Comparison of ENCODE assay signal across 8 cellular contexts in the genomic region with DNA sequence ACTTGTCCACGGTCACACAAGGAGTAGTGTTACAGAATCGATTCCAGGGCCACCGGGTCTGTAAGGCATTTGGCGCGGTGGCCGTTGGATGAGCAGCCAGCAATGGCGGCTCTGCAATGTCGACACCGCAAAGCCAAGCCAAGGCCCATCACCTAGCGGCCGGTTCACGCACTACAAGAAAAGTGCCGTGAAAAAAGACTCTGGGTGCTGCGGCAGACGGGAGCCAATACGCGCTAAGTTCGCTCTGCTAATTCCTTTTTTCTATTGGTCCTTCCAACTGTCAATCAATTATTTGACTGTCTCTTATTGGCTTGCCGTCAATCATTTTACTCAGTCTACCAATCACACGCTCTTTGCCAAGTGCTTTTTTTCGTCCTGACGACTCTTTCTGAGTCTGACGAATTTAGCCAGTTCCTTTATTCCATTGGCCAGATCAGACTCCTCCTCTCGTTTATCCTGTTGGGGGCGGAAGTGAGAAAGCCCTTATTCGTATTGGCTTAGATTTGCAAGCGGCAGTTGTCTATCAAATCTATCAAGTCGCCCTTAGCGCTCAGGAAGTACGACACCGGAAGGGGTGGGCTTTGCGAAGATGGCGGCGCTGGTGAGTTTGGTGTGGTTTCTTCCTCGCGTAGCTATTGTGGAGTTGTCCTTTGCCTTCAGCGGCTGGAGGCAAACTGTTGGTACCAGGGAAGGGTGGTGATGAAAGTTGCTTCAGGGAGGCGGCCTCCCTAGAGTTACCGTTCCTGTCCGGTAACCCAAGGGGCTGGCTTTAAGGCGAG. TPM values are rescaled to one million over a fixed set of nuclear protein-coding genes. Genes with fewer than 3 reads are reported as not detected.
A peak's percentile ranks its signal among the peaks of the same experiment; 100 is the strongest.
DNase-seq lines count a peak whose midpoint lies in the region; ATAC-seq and TF ChIP-seq lines count a peak whose summit lies in the region.

A gene with protein sequence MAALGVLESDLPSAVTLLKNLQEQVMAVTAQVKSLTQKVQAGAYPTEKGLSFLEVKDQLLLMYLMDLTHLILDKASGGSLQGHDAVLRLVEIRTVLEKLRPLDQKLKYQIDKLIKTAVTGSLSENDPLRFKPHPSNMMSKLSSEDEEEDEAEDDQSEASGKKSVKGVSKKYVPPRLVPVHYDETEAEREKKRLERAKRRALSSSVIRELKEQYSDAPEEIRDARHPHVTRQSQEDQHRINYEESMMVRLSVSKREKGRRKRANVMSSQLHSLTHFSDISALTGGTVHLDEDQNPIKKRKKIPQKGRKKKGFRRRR (plus strand): TSS at position 577 of the 779 bp plus-strand sequence. CDS start 13 bp downstream, at position 590.

- intact Hi-C loops in CD4-positive, alpha-beta memory T cell (cut with micrococcal nuclease), result loop anchor here (1.0 to 10.0 kb wide), 7 partner anchors 87 to 975 kb away; a partner anchor contains a TSS
- intact Hi-C loops in activated CD4-positive, alpha-beta memory T cell treated with anti-CD3 and anti-CD28 coated beads for 36 hours (cut with micrococcal nuclease), result loop anchor here (1.0 to 10.0 kb wide), 8 partner anchors 82 to 1995 kb away; a partner anchor contains a TSS
- intact Hi-C loops in right lobe of liver (cut with DNase I), result no loop called here

- H3K27me3 ChIP-seq in CD4-positive, alpha-beta memory T cell (ENCODE audit: insufficient read depth, low read length), result no peaks in the 10 kb centered on the region
- no peaks in the 10 kb centered on the region for H3K27me3 ChIP-seq in duodenal mucosa (ENCODE audit: control insufficient read depth in 1 of 2, insufficient read depth in 2 of 2, low read length in 2 of 2)
- no peaks in the 10 kb centered on the region for H3K27me3 ChIP-seq in right lobe of liver

- peak; percentile 97 for ATAC-seq in GM19438 (IDR thresholded peaks at IDR 0.05; ENCODE audit: low read depth, unreplicated experiment)
- ATAC-seq in HG03575 (IDR thresholded peaks at IDR 0.05; ENCODE audit: extremely low read depth, insufficient number of reproducible peaks, low FRiP score, unreplicated experiment), result peak; percentile 89
- ATAC-seq in right lobe of liver, result peak; percentile 95 to 98 (median 96)

- CTCF ChIA-PET in CD4-positive, alpha-beta memory T cell (lab: Charles Lee; ENCODE audit: partially characterized antibody), result interaction anchor here (1.1 to 1.2 kb wide), 3 partner anchors 8 to 148 kb away, joined by 3 to 4 read pairs (median 4); a partner anchor contains a TSS
- CTCF ChIA-PET in activated CD4-positive, alpha-beta memory T cell treated with anti-CD3 and anti-CD28 coated beads for 36 hours (lab: Charles Lee), result interaction anchor here (0.6 to 2.3 kb wide), 4 partner anchors 9 to 148 kb away, joined by 3 to 7 read pairs (median 3); a partner anchor contains a TSS

- peak within 1 kb of the TSS; percentile 89 for H3K27ac ChIP-seq in CD4-positive, alpha-beta memory T cell (ENCODE audit: low read depth, low read length)
- peak within 1 kb of the TSS; percentile 42 for H3K27ac ChIP-seq in duodenal mucosa (ENCODE audit: low read depth, low read length)
- peak within 1 kb of the TSS; percentile 45 to 70 (median 64) for H3K27ac ChIP-seq in right lobe of liver

- peaks cover 17% of the 10 kb centered on the region for H3K4me1 ChIP-seq in CD4-positive, alpha-beta memory T cell (ENCODE audit: insufficient read depth, low read length)
- H3K4me1 ChIP-seq in duodenal mucosa (ENCODE audit: control insufficient read depth in 1 of 2, insufficient read depth in 2 of 2, low read length in 2 of 2) (peaks cover 0 to 9% of the 10 kb centered on the region in 2 donors), right lobe of liver (peaks cover 0 to 7% (median 2%) of the 10 kb centered on the region in 4 donors)

- peak within 1 kb of the TSS; percentile 66 to 88 for H3K9ac ChIP-seq in duodenal mucosa (ENCODE audit: low read depth in 1 of 2, low read length in 2 of 2)

- peak; percentile 73 to 89 (median 76) for TF ChIP-seq CTCF in right lobe of liver (IDR thresholded peaks at IDR 0.05)

- peak within 1 kb of the TSS in 3 of 7 donors; percentile 36 to 78 (median 43) for H3K27ac Mint-ChIP-seq in CD4-positive, alpha-beta memory T cell
- no peak within 1 kb of the TSS for H3K27ac Mint-ChIP-seq in activated CD4-positive, alpha-beta memory T cell treated with anti-CD3 and anti-CD28 coated beads for 36 hours

- POLR2A ChIA-PET in CD4-positive, alpha-beta memory T cell (lab: Charles Lee; ENCODE audit: partially characterized antibody), result interaction anchor here (0.8 to 2.2 kb wide), 4 partner anchors 9 to 149 kb away, joined by 3 to 6 read pairs (median 3); a partner anchor contains a TSS
- POLR2A ChIA-PET in activated CD4-positive, alpha-beta memory T cell treated with anti-CD3 and anti-CD28 coated beads for 36 hours (lab: Charles Lee), result no interaction called here

- peaks cover 11 to 22% of the 10 kb centered on the region in 2 donors for H3K36me3 Mint-ChIP-seq in CD4-positive, alpha-beta memory T cell
- H3K36me3 Mint-ChIP-seq in activated CD4-positive, alpha-beta memory T cell treated with anti-CD3 and anti-CD28 coated beads for 36 hours, result peaks cover 14% of the 10 kb centered on the region

- no peaks in the 10 kb centered on the region for H3K9me3 Mint-ChIP-seq in CD4-positive, alpha-beta memory T cell
- H3K9me3 Mint-ChIP-seq in activated CD4-positive, alpha-beta memory T cell treated with anti-CD3 and anti-CD28 coated beads for 36 hours, result no peaks in the 10 kb centered on the region

- H3K36me3 ChIP-seq in CD4-positive, alpha-beta memory T cell (ENCODE audit: insufficient read depth, low read length), result peaks cover 13% of the 10 kb centered on the region
- H3K36me3 ChIP-seq in duodenal mucosa (ENCODE audit: control insufficient read depth in 1 of 2, insufficient read depth in 2 of 2, low read length in 2 of 2) (peaks cover 0 to 25% of the 10 kb centered on the region in 2 donors), right lobe of liver (peaks cover 0 to 32% (median 9%) of the 10 kb centered on the region in 4 donors)

- H3K4me3 ChIP-seq in CD4-positive, alpha-beta memory T cell (ENCODE audit: low read length in 2 of 2), result peak within 1 kb of the TSS; percentile 75 to 78
- H3K4me3 ChIP-seq in duodenal mucosa (ENCODE audit: low read depth in 1 of 2, low read length in 2 of 2) (peak within 1 kb of the TSS; percentile 81 to 97), right lobe of liver (peak within 1 kb of the TSS; percentile 83 to 92 (median 85))

- WGBS in right lobe of liver (ENCODE audit: insufficient coverage, low coverage, low lambda C conversion rate, missing lambda C conversion rate), result under 1% methylated on average over 22 of the region's 41 CpGs

- H3K4me3 Mint-ChIP-seq in CD4-positive, alpha-beta memory T cell, result peak within 1 kb of the TSS in 1 of 8 donors; percentile 35
- no peak within 1 kb of the TSS for H3K4me3 Mint-ChIP-seq in activated CD4-positive, alpha-beta memory T cell treated with anti-CD3 and anti-CD28 coated beads for 36 hours

- peak; percentile 93 to 99 (median 97) for DNase-seq in CD4-positive, alpha-beta memory T cell
- peak; percentile 98 for DNase-seq in NCI-H82 (lab: John Stamatoyannopoulos, UW)
- peak; percentile 95 for DNase-seq in activated CD4-positive, alpha-beta memory T cell treated with anti-CD3 and anti-CD28 coated beads for 36 hours
- peak; percentile 87 to 94 (median 93) for DNase-seq in right lobe of liver
- peak; percentile 83 to 92 for DNase-seq in stimulated activated CD4-positive, alpha-beta T cell treated with anti-CD3 and anti-CD28 coated beads, Interleukin-4, amount 100 ng/mL, for 4 hours

- H3K9me3 ChIP-seq in CD4-positive, alpha-beta memory T cell (ENCODE audit: control insufficient read depth in 1 of 2, low read length in 2 of 2), result no peaks in the 10 kb centered on the region
- no peaks in the 10 kb centered on the region for H3K9me3 ChIP-seq in duodenal mucosa (ENCODE audit: control insufficient read depth in 1 of 2, low read length in 2 of 2)
- no peaks in the 10 kb centered on the region for H3K9me3 ChIP-seq in right lobe of liver

- peaks cover 0 to 7% (median 6%) of the 10 kb centered on the region in 4 donors for H3K4me1 Mint-ChIP-seq in CD4-positive, alpha-beta memory T cell
- peaks cover 6% of the 10 kb centered on the region for H3K4me1 Mint-ChIP-seq in activated CD4-positive, alpha-beta memory T cell treated with anti-CD3 and anti-CD28 coated beads for 36 hours (ENCODE audit: low read depth)

- no peaks in the 10 kb centered on the region for H3K27me3 Mint-ChIP-seq in CD4-positive, alpha-beta memory T cell
- no peaks in the 10 kb centered on the region for H3K27me3 Mint-ChIP-seq in activated CD4-positive, alpha-beta memory T cell treated with anti-CD3 and anti-CD28 coated beads for 36 hours

- peak; percentile 65 for TF ChIP-seq POLR2A in right lobe of liver (IDR thresholded peaks at IDR 0.05)

RNA-seq across cellular contexts. Expression of the gene that starts here (rescaled TPM):
- total RNA-seq in CD4-positive, alpha-beta memory T cell, result 10 to 100 TPM; 60.7 to 63.5 TPM
- 10 to 100 TPM; 61.0 to 95.1 TPM for polyA plus RNA-seq in CD4-positive, alpha-beta memory T cell
- 10 to 100 TPM; 42.1 to 44.1 TPM for total RNA-seq in activated CD4-positive, alpha-beta memory T cell treated with anti-CD3 and anti-CD28 coated beads for 36 hours
- total RNA-seq in right lobe of liver, result 10 to 100 TPM; 12.0 to 16.5 (median 14.3) TPM

Comparison
In these comparisons a context has a peak if more than half of its experiments do, and no peak if none do; other contexts are left out.
1. Peak in every context shown above with its lines: DNase-seq, ATAC-seq, H3K4me3 ChIP-seq and H3K27ac ChIP-seq.
2. intact Hi-C loops: an anchor here in CD4-positive, alpha-beta memory T cell (1.0 to 10.0 kb wide) and activated CD4-positive, alpha-beta memory T cell treated with anti-CD3 and anti-CD28 coated beads for 36 hours (1.0 to 10.0 kb wide); none called in right lobe of liver.